In genomic region chr19:1767464-1767933, GRCh38 we compare ENCODE assay signal across 8 cellular contexts. TPM values are rescaled to one million over a fixed set of nuclear protein-coding genes. Genes with fewer than 3 reads are reported as not detected.
DNase-seq lines count a peak whose midpoint lies in the region; ATAC-seq, FAIRE-seq and TF ChIP-seq lines count a peak whose summit lies in the region.

No MANE protein-coding gene starts in this region.

- in situ Hi-C loops in ACHN (cut with HindIII; ENCODE audit: low pct_ligation_motif_present, low pct_unique_long_range_greater_than_20kb, low sequenced_read_pairs), result no loop called here

- no peak for TF ChIP-seq POLR2A in H54 (IDR thresholded peaks at IDR 0.05; ENCODE audit: low read depth, low read length)

- ATAC-seq in activated CD4-positive, CD25-positive, alpha-beta regulatory T cell treated with anti-CD3 and anti-CD28 coated beads, Interleukin-2, amount 50 U/mL, for 24 hours, result peak; percentile 63
- ATAC-seq in central memory CD8-positive, alpha-beta T cell (replicated peaks; ENCODE audit: extremely low read depth, poor library complexity, severe bottlenecking), result no peak
- ATAC-seq in stimulated activated naive CD8-positive, alpha-beta T cell treated with anti-CD3 and anti-CD28 coated beads, Interleukin-15, amount 100 ng/mL, for 72 hours, result peak; percentile 62
- ATAC-seq in HG02678 (IDR thresholded peaks at IDR 0.05; ENCODE audit: unreplicated experiment), result no peak

- H3K4me1 Mint-ChIP-seq in central memory CD8-positive, alpha-beta T cell, result no peaks in the 10 kb centered on the region
- H3K4me1 Mint-ChIP-seq in stimulated activated naive CD8-positive, alpha-beta T cell treated with anti-CD3 and anti-CD28 coated beads, Interleukin-15, amount 100 ng/mL, for 72 hours, result peaks cover 23% of the 10 kb centered on the region

- peaks cover 94% of the 10 kb centered on the region for H3K27me3 Mint-ChIP-seq in central memory CD8-positive, alpha-beta T cell
- peaks cover 99% of the 10 kb centered on the region for H3K27me3 Mint-ChIP-seq in stimulated activated naive CD8-positive, alpha-beta T cell treated with anti-CD3 and anti-CD28 coated beads, Interleukin-15, amount 100 ng/mL, for 72 hours

- no peak overlapping the region for H3K27ac Mint-ChIP-seq in central memory CD8-positive, alpha-beta T cell (ENCODE audit: low read depth)
- H3K27ac Mint-ChIP-seq in stimulated activated naive CD8-positive, alpha-beta T cell treated with anti-CD3 and anti-CD28 coated beads, Interleukin-15, amount 100 ng/mL, for 72 hours, result peak overlapping the region in 1 of 2 donors; percentile 69

- DNase-seq in ACHN, result peak; percentile 32
- peak; percentile 84 for DNase-seq in H54 (ENCODE audit: insufficient read length, low spot score)
- DNase-seq in central memory CD8-positive, alpha-beta T cell (ENCODE audit: low spot score in 2 of 2), result peak; percentile 34 to 59
- peak; percentile 1 for DNase-seq in midbrain (lab: John Stamatoyannopoulos, UW)
- DNase-seq in stimulated activated naive CD8-positive, alpha-beta T cell treated with anti-CD3 and anti-CD28 coated beads, Interleukin-15, amount 100 ng/mL, for 72 hours, result peak; percentile 47 to 64
- no peak for DNase-seq in A172 (ENCODE audit: low spot score)

- peaks cover 7% of the 10 kb centered on the region for H3K36me3 Mint-ChIP-seq in central memory CD8-positive, alpha-beta T cell (ENCODE audit: insufficient read depth)

- peaks cover 15% of the 10 kb centered on the region for H3K9me3 Mint-ChIP-seq in central memory CD8-positive, alpha-beta T cell
- peaks cover 8 to 16% of the 10 kb centered on the region in 2 donors for H3K9me3 Mint-ChIP-seq in stimulated activated naive CD8-positive, alpha-beta T cell treated with anti-CD3 and anti-CD28 coated beads, Interleukin-15, amount 100 ng/mL, for 72 hours

- H3K4me3 Mint-ChIP-seq in central memory CD8-positive, alpha-beta T cell, result no peak overlapping the region
- H3K4me3 Mint-ChIP-seq in stimulated activated naive CD8-positive, alpha-beta T cell treated with anti-CD3 and anti-CD28 coated beads, Interleukin-15, amount 100 ng/mL, for 72 hours, result no peak overlapping the region

- FAIRE-seq in H54 (lab: Jason Lieb, UNC), result no peak

RNA-seq across cellular contexts. Expression of gene ONECUT3, which starts 14.2 kb away (rescaled TPM):
- total RNA-seq in A172 (2014; rRNA removed; shearing (Covaris generic)), result not detected in 2 replicates

RNA-seq across cellular contexts. Expression of gene ATP8B3, which starts 44.6 kb away (rescaled TPM):
- total RNA-seq in A172 (2014; rRNA removed; shearing (Covaris generic)), result 8.6 and 12.4 TPM in 2 replicates

Comparison
In these comparisons a context has a peak if more than half of its experiments do, and no peak if none do; other contexts are left out.
1. ATAC-seq: peak in activated CD4-positive, CD25-positive, alpha-beta regulatory T cell treated with anti-CD3 and anti-CD28 coated beads, Interleukin-2, amount 50 U/mL, for 24 hours (2 of 2) and stimulated activated naive CD8-positive, alpha-beta T cell treated with anti-CD3 and anti-CD28 coated beads, Interleukin-15, amount 100 ng/mL, for 72 hours (single experiment); none in central memory CD8-positive, alpha-beta T cell (single experiment) and HG02678 (single experiment).